In the genomic region with DNA sequence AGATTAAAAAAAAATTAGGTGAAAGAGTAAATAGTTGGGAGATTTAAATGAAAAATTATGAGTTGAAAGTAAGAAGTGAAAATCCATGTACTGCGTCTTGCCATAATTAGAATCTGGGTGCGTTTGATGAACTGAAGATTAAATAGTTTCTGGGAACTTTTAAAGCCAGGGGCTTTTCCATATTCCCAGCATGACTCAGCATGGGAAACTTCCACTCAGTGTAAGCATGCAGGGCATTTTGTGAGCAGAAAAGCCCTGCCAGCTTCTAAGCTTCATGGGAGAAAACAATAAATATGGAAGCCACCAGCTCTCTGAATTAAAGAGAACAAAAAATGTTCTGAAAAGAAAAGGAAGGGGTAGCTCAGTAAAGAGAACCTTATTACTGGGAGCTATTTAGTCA, we compare ENCODE assay signal across 10 cellular contexts.
DNase-seq lines count a peak whose midpoint lies in the region; TF ChIP-seq lines count a peak whose summit lies in the region.
"Had no signal": no experiment of that assay in that cellular context is flagged by ENCODE, and none has a peak within 500 bp of the region (broad histone marks: within the 10 kb centered on the region; RNA-seq: fewer than 3 reads in every experiment).

No MANE protein-coding gene starts in this region.

- intact Hi-C loops in thyroid gland (cut with DNase I): no loop called here

- WGBS in thyroid gland, 2 donors: 70 to 75% methylated on average over 2 of the region's 2 CpGs

- DNase-seq in HT1080 (ENCODE audit: low read depth): peak; percentile 61
- peak; percentile 71 for DNase-seq in choroid plexus epithelial cell (ENCODE audit: low read depth)
- DNase-seq in islet precursor cell: peak; percentile 71
- no peak for DNase-seq in thyroid gland
- no peak for DNase-seq in DMS79 (lab: John Stamatoyannopoulos, UW)
- no peak for DNase-seq in activated gamma-delta T cell (lab: John Stamatoyannopoulos, UW)
- no peak for DNase-seq in NCI-H2081 treated with DMSO at 0.1 percent for 48 hours (lab: John Stamatoyannopoulos, UW)
- DNase-seq: lower lobe of right lung; NCI-H1436; stimulated activated CD4-positive, alpha-beta T cell treated with anti-CD3 and anti-CD28 coated beads, Interleukin-4, amount 100 ng/mL, for 1 hour had no signal

- H3K4me3 ChIP-seq in choroid plexus epithelial cell (ENCODE audit: low read depth, low read length) (no peak overlapping the region), thyroid gland (replicated peaks in 1 of 3) (no peak overlapping the region)
- H3K4me3 ChIP-seq: lower lobe of right lung had no signal

- no peaks in the 10 kb centered on the region for H3K27me3 ChIP-seq in thyroid gland

- TF ChIP-seq POLR2A in thyroid gland (IDR thresholded peaks at IDR 0.05): no peak

- H3K9me3 ChIP-seq in thyroid gland: no peaks in the 10 kb centered on the region

- TF ChIP-seq CTCF in choroid plexus epithelial cell (conservative IDR thresholded peaks at IDR 0.05; ENCODE audit: low read depth, low read length) (no peak), thyroid gland (IDR thresholded peaks at IDR 0.05) (no peak)

- H3K36me3 ChIP-seq in thyroid gland: no peaks in the 10 kb centered on the region
- H3K36me3 ChIP-seq: lower lobe of right lung had no signal

- H3K27ac ChIP-seq in thyroid gland: peak overlapping the region in 2 of 3 donors; percentile 2 to 61
- H3K27ac ChIP-seq: lower lobe of right lung had no signal

- no peaks in the 10 kb centered on the region for H3K4me1 ChIP-seq in thyroid gland
- H3K4me1 ChIP-seq: lower lobe of right lung had no signal

Comparison
In these comparisons a context has a peak if more than half of its experiments do, and no peak if none do; other contexts are left out.
1. DNase-seq: peak in HT1080 (single experiment), choroid plexus epithelial cell (single experiment) and islet precursor cell (single experiment); none in thyroid gland (0 of 2), DMS79 (single experiment), activated gamma-delta T cell (single experiment) and NCI-H2081 treated with DMSO at 0.1 percent for 48 hours (single experiment).